16 cellular contexts compared by ENCODE assay signal in genomic region chr10:44437837-44438752, GRCh38. TPM values are rescaled to one million over a fixed set of nuclear protein-coding genes. Genes with fewer than 3 reads are reported as not detected.
DNase-seq lines count a peak whose midpoint lies in the region; ATAC-seq and TF ChIP-seq lines count a peak whose summit lies in the region.
"Had no signal": no experiment of that assay in that cellular context is flagged by ENCODE, and none has a peak within 500 bp of the region (broad histone marks: within the 10 kb centered on the region; RNA-seq: fewer than 3 reads in every experiment).

No MANE protein-coding gene starts in this region.

- DNase-seq in NCI-H524 (lab: John Stamatoyannopoulos, UW) (peak; percentile 12 to 35), NCI-H524 treated with DMSO at 0.1 percent for 48 hours (lab: John Stamatoyannopoulos, UW) (no peak), fibroblast of gingiva (ENCODE audit: low read depth) (peak; percentile 72), medulla oblongata (ENCODE audit: extremely low spot score) (peak; percentile 75), upper lobe of right lung (no peak), COLO668 (lab: John Stamatoyannopoulos, UW; ENCODE audit: unreplicated experiment) (no peak)
- DNase-seq in stimulated activated CD4-positive, alpha-beta T cell treated with anti-CD3 and anti-CD28 coated beads, Interleukin-4, amount 100 ng/mL, for 4 hours = no peak
- no peak for DNase-seq in effector CD4-positive, alpha-beta T cell
- DNase-seq: activated B cell treated with CpG ODN at 0.5 μM for 24 hours; activated naive CD4-positive, alpha-beta T cell treated with anti-CD3 and anti-CD28 coated beads for 36 hours; COR-L47; NCI-H1105 treated with DMSO at 0.1 percent for 48 hours; PC-3; stimulated activated CD4-positive, alpha-beta T cell treated with anti-CD3 and anti-CD28 coated beads, Interleukin-4, amount 100 ng/mL, for 24 hours; SW 1271 had no signal

- H3K36me3 ChIP-seq in upper lobe of right lung = no peaks in the 10 kb centered on the region
- H3K36me3 ChIP-seq: vagina had no signal

- ATAC-seq in upper lobe of right lung = peak; percentile 20
- ATAC-seq: PC-3 had no signal

- H3K4me3 ChIP-seq in upper lobe of right lung = no peak overlapping the region
- H3K4me3 ChIP-seq: vagina had no signal

- no peaks in the 10 kb centered on the region for H3K9me3 ChIP-seq in upper lobe of right lung
- H3K9me3 ChIP-seq: vagina had no signal

- no peak overlapping the region for H3K27ac ChIP-seq in upper lobe of right lung
- H3K27ac ChIP-seq: vagina had no signal

- no peaks in the 10 kb centered on the region for H3K27me3 ChIP-seq in upper lobe of right lung
- H3K27me3 ChIP-seq: vagina had no signal

- TF ChIP-seq CTCF in upper lobe of right lung (IDR thresholded peaks at IDR 0.05) = no peak

- intact Hi-C loops in upper lobe of right lung (cut with DNase I) = no loop called here

- H3K4me1 ChIP-seq in upper lobe of right lung = no peaks in the 10 kb centered on the region

RNA-seq across cellular contexts. Expression of gene CXCL12, which starts 53.2 kb away (rescaled TPM):
- total RNA-seq in upper lobe of right lung = 40.8 TPM
- total RNA-seq: activated B cell treated with CpG ODN at 0.5 μM for 24 hours; activated naive CD4-positive, alpha-beta T cell treated with anti-CD3 and anti-CD28 coated beads for 36 hours had no signal

Comparison
In these comparisons a context has a peak if more than half of its experiments do, and no peak if none do; other contexts are left out.
1. DNase-seq: peak in NCI-H524 (2 of 2), fibroblast of gingiva (single experiment) and medulla oblongata (single experiment); none in NCI-H524 treated with DMSO at 0.1 percent for 48 hours (single experiment), upper lobe of right lung (single experiment), stimulated activated CD4-positive, alpha-beta T cell treated with anti-CD3 and anti-CD28 coated beads, Interleukin-4, amount 100 ng/mL, for 4 hours (0 of 2), COLO668 (single experiment) and effector CD4-positive, alpha-beta T cell (single experiment).